In genomic region chr14:45251912-45252311, GRCh38 we compare ENCODE assay signal across 8 cellular contexts. TPM values are rescaled to one million over a fixed set of nuclear protein-coding genes. Genes with fewer than 3 reads are reported as not detected.
DNase-seq lines count a peak whose midpoint lies in the region.

No MANE protein-coding gene starts in this region.

- H3K36me3 ChIP-seq in iPS-15b (ENCODE audit: control insufficient read depth, insufficient read depth, low read length) (no peaks in the 10 kb centered on the region), stomach smooth muscle (ENCODE audit: control insufficient read depth in 2 of 2, insufficient read depth in 2 of 2, low read length in 2 of 2) (no peaks in the 10 kb centered on the region)

- no peaks in the 10 kb centered on the region for H3K9me3 Mint-ChIP-seq in activated naive CD4-positive, alpha-beta T cell treated with anti-CD3 and anti-CD28 coated beads, Interleukin-2, amount 50 U/mL, for 24 hours
- H3K9me3 Mint-ChIP-seq in activated CD4-positive, alpha-beta memory T cell treated with anti-CD3 and anti-CD28 coated beads, Interleukin-2, amount 10 ng/mL, durations not matched to agents 7 days and 5 days = peaks cover 3% of the 10 kb centered on the region

- H3K36me3 Mint-ChIP-seq in activated naive CD4-positive, alpha-beta T cell treated with anti-CD3 and anti-CD28 coated beads, Interleukin-2, amount 50 U/mL, for 24 hours = no peaks in the 10 kb centered on the region
- peaks cover 9% of the 10 kb centered on the region for H3K36me3 Mint-ChIP-seq in activated CD4-positive, alpha-beta memory T cell treated with anti-CD3 and anti-CD28 coated beads, Interleukin-2, amount 10 ng/mL, durations not matched to agents 7 days and 5 days (ENCODE audit: low read depth)

- no peaks in the 10 kb centered on the region for H3K27me3 ChIP-seq in iPS-15b (ENCODE audit: control insufficient read depth, insufficient read depth, low read length)
- H3K27me3 ChIP-seq in stomach smooth muscle (ENCODE audit: control insufficient read depth in 1 of 2, insufficient read depth in 2 of 2, low read length in 2 of 2) = no peaks in the 10 kb centered on the region

- DNase-seq in activated naive CD4-positive, alpha-beta T cell treated with anti-CD3 and anti-CD28 coated beads, Interleukin-2, amount 50 U/mL, for 16 hours = no peak
- DNase-seq in HCEC 1CT (peak; percentile 32), M059J (ENCODE audit: low read depth) (peak; percentile 30)
- no peak for DNase-seq in activated CD4-positive, alpha-beta memory T cell treated with anti-CD3 and anti-CD28 coated beads, Interleukin-2, amount 10 ng/mL, durations not matched to agents 7 days and 5 days
- DNase-seq in activated CD4-positive, alpha-beta T cell treated with anti-CD3 and anti-CD28 coated beads for 1 hour = no peak

- no peak overlapping the region for H3K27ac ChIP-seq in stomach smooth muscle (ENCODE audit: low read length)

- H3K4me1 ChIP-seq in iPS-15b (ENCODE audit: control insufficient read depth, insufficient read depth, low read length) (peaks cover 2% of the 10 kb centered on the region), stomach smooth muscle (ENCODE audit: control insufficient read depth, insufficient read depth, low read length) (peaks cover 6% of the 10 kb centered on the region)

- H3K27ac Mint-ChIP-seq in activated naive CD4-positive, alpha-beta T cell treated with anti-CD3 and anti-CD28 coated beads, Interleukin-2, amount 50 U/mL, for 24 hours = peak overlapping the region; percentile 27
- peak overlapping the region; percentile 90 for H3K27ac Mint-ChIP-seq in activated CD4-positive, alpha-beta memory T cell treated with anti-CD3 and anti-CD28 coated beads, Interleukin-2, amount 10 ng/mL, durations not matched to agents 7 days and 5 days

- peak overlapping the region; percentile 95 for H3K4me3 Mint-ChIP-seq in activated naive CD4-positive, alpha-beta T cell treated with anti-CD3 and anti-CD28 coated beads, Interleukin-2, amount 50 U/mL, for 24 hours
- H3K4me3 Mint-ChIP-seq in activated CD4-positive, alpha-beta memory T cell treated with anti-CD3 and anti-CD28 coated beads, Interleukin-2, amount 10 ng/mL, durations not matched to agents 7 days and 5 days = peak overlapping the region; percentile 83

- H3K9me3 ChIP-seq in iPS-15b (ENCODE audit: control insufficient read depth, insufficient read depth, low read length) (no peaks in the 10 kb centered on the region), stomach smooth muscle (ENCODE audit: control insufficient read depth in 2 of 2, low read length in 2 of 2) (no peaks in the 10 kb centered on the region)

- H3K4me3 ChIP-seq in iPS-15b (ENCODE audit: low read depth, low read length) = peak overlapping the region; percentile 87
- H3K4me3 ChIP-seq in stomach smooth muscle (ENCODE audit: low read length in 2 of 2) = peak overlapping the region; percentile 24 to 88

- POLR2A ChIA-PET in activated CD4-positive, alpha-beta memory T cell treated with anti-CD3 and anti-CD28 coated beads, Interleukin-2, amount 10 ng/mL, durations not matched to agents 7 days and 5 days (lab: Charles Lee) = interaction anchor here (0.9 to 3.3 kb wide), 6 partner anchors 23 to 355 kb away, joined by 3 to 53 read pairs (median 10); partner anchors contain the start of genes FANCM, FKBP3, KLHL28 and PRPF39

- CTCF ChIA-PET in activated CD4-positive, alpha-beta memory T cell treated with anti-CD3 and anti-CD28 coated beads, Interleukin-2, amount 10 ng/mL, durations not matched to agents 7 days and 5 days (lab: Charles Lee) = interaction anchor here (0.7 to 3.3 kb wide), 7 partner anchors 16 to 715 kb away, joined by 3 to 15 read pairs (median 4); partner anchors contain the start of genes FANCM and TOGARAM1

- H3K9ac ChIP-seq in iPS-15b (ENCODE audit: low read depth, low read length) = peak overlapping the region; percentile 2
- no peak overlapping the region for H3K9ac ChIP-seq in stomach smooth muscle (ENCODE audit: low read length in 2 of 2)

- H3K27me3 Mint-ChIP-seq in activated naive CD4-positive, alpha-beta T cell treated with anti-CD3 and anti-CD28 coated beads, Interleukin-2, amount 50 U/mL, for 24 hours = no peaks in the 10 kb centered on the region
- no peaks in the 10 kb centered on the region for H3K27me3 Mint-ChIP-seq in activated CD4-positive, alpha-beta memory T cell treated with anti-CD3 and anti-CD28 coated beads, Interleukin-2, amount 10 ng/mL, durations not matched to agents 7 days and 5 days

- H3K4me1 Mint-ChIP-seq in activated naive CD4-positive, alpha-beta T cell treated with anti-CD3 and anti-CD28 coated beads, Interleukin-2, amount 50 U/mL, for 24 hours = peaks cover 19% of the 10 kb centered on the region
- H3K4me1 Mint-ChIP-seq in activated CD4-positive, alpha-beta memory T cell treated with anti-CD3 and anti-CD28 coated beads, Interleukin-2, amount 10 ng/mL, durations not matched to agents 7 days and 5 days = peaks cover 29% of the 10 kb centered on the region

RNA-seq across cellular contexts. Expression of gene MIS18BP1, which starts 1.1 kb away (rescaled TPM):
- total RNA-seq in M059J (2014; rRNA removed; shearing (Covaris generic)) = 13.3 and 21.6 TPM in 2 replicates
- 10 to 100 TPM; 66.3 to 66.9 TPM for total RNA-seq in activated CD4-positive, alpha-beta memory T cell treated with anti-CD3 and anti-CD28 coated beads, Interleukin-2, amount 10 ng/mL, durations not matched to agents 7 days and 5 days

Comparison
In these comparisons a context has a peak if more than half of its experiments do, and no peak if none do; other contexts are left out.
1. DNase-seq: peak in HCEC 1CT (single experiment) and M059J (single experiment); none in activated naive CD4-positive, alpha-beta T cell treated with anti-CD3 and anti-CD28 coated beads, Interleukin-2, amount 50 U/mL, for 16 hours (single experiment), activated CD4-positive, alpha-beta memory T cell treated with anti-CD3 and anti-CD28 coated beads, Interleukin-2, amount 10 ng/mL, durations not matched to agents 7 days and 5 days (single experiment) and activated CD4-positive, alpha-beta T cell treated with anti-CD3 and anti-CD28 coated beads for 1 hour (single experiment).